In the genomic region with DNA sequence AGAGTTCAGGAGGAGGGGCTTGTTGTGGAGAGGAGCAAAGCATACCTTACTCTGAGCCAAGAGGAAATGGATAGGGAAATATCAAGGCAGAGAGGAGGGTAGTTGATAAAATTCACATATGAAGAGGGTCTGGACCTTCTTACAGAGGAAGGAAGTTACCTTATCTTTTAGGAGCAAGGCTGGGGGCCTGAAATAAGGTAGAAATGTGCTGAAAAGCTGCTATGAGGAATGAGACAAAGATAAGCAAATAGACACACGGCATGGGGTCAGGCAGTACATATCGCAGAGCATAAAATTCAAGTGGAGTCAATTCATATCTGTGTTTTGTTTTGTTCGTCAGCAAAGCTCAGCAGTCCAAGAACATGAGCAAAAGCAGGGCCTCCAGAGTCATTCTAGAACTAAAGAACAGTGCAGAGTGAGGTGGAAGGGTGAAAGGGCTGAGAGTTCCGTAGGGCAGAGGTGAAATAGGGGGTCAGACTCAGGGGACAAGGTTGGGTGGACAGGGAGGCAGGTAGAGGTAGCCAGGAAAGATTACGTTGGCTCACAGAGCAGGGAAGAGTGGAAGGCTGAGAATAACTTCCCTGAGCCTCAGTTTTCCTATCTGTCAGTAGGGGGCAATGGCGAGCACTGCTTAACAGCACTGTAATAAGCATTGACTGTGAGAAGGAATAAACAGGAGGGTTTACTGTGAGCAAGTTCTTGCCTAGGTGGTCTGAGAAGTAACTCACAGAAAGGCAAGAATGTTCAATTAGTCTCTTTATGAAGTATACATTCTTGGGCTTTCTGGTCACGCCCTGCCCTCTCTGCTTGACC, we compare ENCODE assay signal across 9 cellular contexts. TPM values are rescaled to one million over a fixed set of nuclear protein-coding genes. Genes with fewer than 3 reads are reported as not detected.
A peak's percentile ranks its signal among the peaks of the same experiment; 100 is the strongest.
DNase-seq lines count a peak whose midpoint lies in the region; ATAC-seq and TF ChIP-seq lines count a peak whose summit lies in the region.
"Had no signal": no experiment of that assay in that cellular context is flagged by ENCODE, and none has a peak within 500 bp of the region (broad histone marks: within the 10 kb centered on the region; RNA-seq: fewer than 3 reads in every experiment).

No MANE protein-coding gene starts in this region.

- H3K36me3 Mint-ChIP-seq in HFFc6 (ENCODE audit: low read depth), result no peaks in the 10 kb centered on the region
- H3K36me3 Mint-ChIP-seq in stimulated activated effector memory CD8-positive, alpha-beta T cell treated with anti-CD3 and anti-CD28 coated beads, Interleukin-12 subunit alpha, Interleukin-12 subunit beta, amount 100 ng/mL, for 72 hours, result no peaks in the 10 kb centered on the region
- H3K36me3 Mint-ChIP-seq: activated naive CD4-positive, alpha-beta T cell treated with anti-CD3 and anti-CD28 coated beads, Interleukin-2, amount 50 U/mL, for 24 hours had no signal

- no peaks in the 10 kb centered on the region for H3K4me1 Mint-ChIP-seq in HFFc6 (ENCODE audit: low read depth)
- H3K4me1 Mint-ChIP-seq in stimulated activated effector memory CD8-positive, alpha-beta T cell treated with anti-CD3 and anti-CD28 coated beads, Interleukin-12 subunit alpha, Interleukin-12 subunit beta, amount 100 ng/mL, for 72 hours, result no peaks in the 10 kb centered on the region

- H3K27ac Mint-ChIP-seq in HFFc6, result no peak overlapping the region
- no peak overlapping the region for H3K27ac Mint-ChIP-seq in stimulated activated effector memory CD8-positive, alpha-beta T cell treated with anti-CD3 and anti-CD28 coated beads, Interleukin-12 subunit alpha, Interleukin-12 subunit beta, amount 100 ng/mL, for 72 hours
- H3K27ac Mint-ChIP-seq: activated naive CD4-positive, alpha-beta T cell treated with anti-CD3 and anti-CD28 coated beads, Interleukin-2, amount 50 U/mL, for 24 hours had no signal

- peak; percentile 72 for TF ChIP-seq CTCF in HFFc6 (IDR thresholded peaks at IDR 0.05)

- H3K4me3 Mint-ChIP-seq in HFFc6, result no peak overlapping the region
- no peak overlapping the region for H3K4me3 Mint-ChIP-seq in stimulated activated effector memory CD8-positive, alpha-beta T cell treated with anti-CD3 and anti-CD28 coated beads, Interleukin-12 subunit alpha, Interleukin-12 subunit beta, amount 100 ng/mL, for 72 hours
- H3K4me3 Mint-ChIP-seq: activated naive CD4-positive, alpha-beta T cell treated with anti-CD3 and anti-CD28 coated beads, Interleukin-2, amount 50 U/mL, for 24 hours had no signal

- no peaks in the 10 kb centered on the region; the same call in 1 of the 2 replicates for H3K27me3 Mint-ChIP-seq in HFFc6 (ENCODE audit: insufficient read depth)
- H3K27me3 Mint-ChIP-seq: activated naive CD4-positive, alpha-beta T cell treated with anti-CD3 and anti-CD28 coated beads, Interleukin-2, amount 50 U/mL, for 24 hours had no signal

- no peaks in the 10 kb centered on the region for H3K9me3 Mint-ChIP-seq in HFFc6
- no peaks in the 10 kb centered on the region for H3K9me3 Mint-ChIP-seq in stimulated activated effector memory CD8-positive, alpha-beta T cell treated with anti-CD3 and anti-CD28 coated beads, Interleukin-12 subunit alpha, Interleukin-12 subunit beta, amount 100 ng/mL, for 72 hours
- H3K9me3 Mint-ChIP-seq: activated naive CD4-positive, alpha-beta T cell treated with anti-CD3 and anti-CD28 coated beads, Interleukin-2, amount 50 U/mL, for 24 hours had no signal

- peak; percentile 73 for ATAC-seq in stimulated activated effector memory CD8-positive, alpha-beta T cell treated with anti-CD3 and anti-CD28 coated beads, Interleukin-12 subunit alpha, Interleukin-12 subunit beta, amount 100 ng/mL, for 72 hours
- ATAC-seq in GM21528 (IDR thresholded peaks at IDR 0.05; ENCODE audit: low FRiP score, unreplicated experiment), result no peak

- peak; percentile 65 for DNase-seq in activated effector memory CD4-positive, alpha-beta T cell treated with anti-CD3 and anti-CD28 coated beads, Interleukin-2, amount 50 U/mL, for 16 hours
- no peak for DNase-seq in activated effector memory CD4-positive, alpha-beta T cell treated with Interleukin-2 at 50 U/mL for 16 hours
- DNase-seq in HFFc6 (peak; percentile 0), RPMI8226 (peak; percentile 14), fibroblast of peridontal ligament (ENCODE audit: extremely low read depth) (peak; percentile 15), DMS114 treated with DMSO at 0.1 percent for 48 hours (lab: John Stamatoyannopoulos, UW; ENCODE audit: unreplicated experiment) (no peak)
- peak in 1 of 2 donors; percentile 55 for DNase-seq in stimulated activated effector memory CD8-positive, alpha-beta T cell treated with anti-CD3 and anti-CD28 coated beads, Interleukin-12 subunit alpha, Interleukin-12 subunit beta, amount 100 ng/mL, for 72 hours (ENCODE audit: low spot score in 2 of 2)

RNA-seq across cellular contexts. Expression of a gene that starts 9.2 kb away (rescaled TPM):
- total RNA-seq in HFFc6 (2021; fragmentation: NEBNext Ultra II Directional; extraction: Animal tissue kit (Norgen Biotek cat#: 25700)), result not detected

Comparison
In these comparisons a context has a peak if more than half of its experiments do, and no peak if none do; other contexts are left out.
1. DNase-seq: peak in activated effector memory CD4-positive, alpha-beta T cell treated with anti-CD3 and anti-CD28 coated beads, Interleukin-2, amount 50 U/mL, for 16 hours (single experiment), HFFc6 (single experiment), RPMI8226 (single experiment) and fibroblast of peridontal ligament (single experiment); none in activated effector memory CD4-positive, alpha-beta T cell treated with Interleukin-2 at 50 U/mL for 16 hours (single experiment) and DMS114 treated with DMSO at 0.1 percent for 48 hours (single experiment).